7 cellular contexts compared by ENCODE assay signal in genomic region chr1:146248643-146249042, GRCh38. TPM values are rescaled to one million over a fixed set of nuclear protein-coding genes. Genes with fewer than 3 reads are reported as not detected.
DNase-seq lines count a peak whose midpoint lies in the region; ATAC-seq, FAIRE-seq and TF ChIP-seq lines count a peak whose summit lies in the region.
"Not testable (repeated sequence)": the region's sequence is repeated elsewhere in the genome, so short reads cannot be mapped to it uniquely, and the experiment has no call there.

No MANE protein-coding gene starts in this region.

- not testable (repeated sequence) for H3K4me3 Mint-ChIP-seq in T-cell; activated CD8-positive, alpha-beta T cell treated with anti-CD3 and anti-CD28 coated beads, Interleukin-2, amount 10 ng/mL, durations not matched to agents 7 days and 5 days; activated naive CD8-positive, alpha-beta T cell treated with anti-CD3 and anti-CD28 coated beads, Interleukin-2, amount 10 ng/mL, durations not matched to agents 7 days and 5 days; natural killer cell treated with Interleukin-12 subunit alpha and Interleukin-12 subunit beta and Interleukin-15 and Interleukin-18, amount 100 ng/mL, for 72 hours

- not testable (repeated sequence) for DNase-seq in DND-41; T-cell; activated CD8-positive, alpha-beta T cell treated with anti-CD3 and anti-CD28 coated beads, Interleukin-2, amount 10 ng/mL, durations not matched to agents 7 days and 5 days; activated naive CD8-positive, alpha-beta T cell treated with anti-CD3 and anti-CD28 coated beads, Interleukin-2, amount 10 ng/mL, durations not matched to agents 7 days and 5 days; keratinocyte (ENCODE audit: low read depth, low spot score); natural killer cell treated with Interleukin-12 subunit alpha and Interleukin-12 subunit beta and Interleukin-15 and Interleukin-18, amount 100 ng/mL, for 72 hours (ENCODE audit: low spot score); upper lobe of right lung

- not testable (repeated sequence) for H4K20me1 ChIP-seq in DND-41 (ENCODE audit: insufficient read depth, low read length); keratinocyte (ENCODE audit: control insufficient read depth, extremely low read depth, insufficient read depth, low read length)

- H3K27ac ChIP-seq in DND-41 (ENCODE audit: low read length); keratinocyte (ENCODE audit: control insufficient read depth, insufficient read depth, low read length); upper lobe of right lung: not testable (repeated sequence)

- H3K4me1 Mint-ChIP-seq in T-cell; activated CD8-positive, alpha-beta T cell treated with anti-CD3 and anti-CD28 coated beads, Interleukin-2, amount 10 ng/mL, durations not matched to agents 7 days and 5 days (ENCODE audit: low read depth); activated naive CD8-positive, alpha-beta T cell treated with anti-CD3 and anti-CD28 coated beads, Interleukin-2, amount 10 ng/mL, durations not matched to agents 7 days and 5 days; natural killer cell treated with Interleukin-12 subunit alpha and Interleukin-12 subunit beta and Interleukin-15 and Interleukin-18, amount 100 ng/mL, for 72 hours (ENCODE audit: low read depth in 2 of 2): not testable (repeated sequence)

- H3K27me3 ChIP-seq in DND-41 (ENCODE audit: insufficient read depth, low read length, poor library complexity); keratinocyte (ENCODE audit: control insufficient read depth, extremely low read depth, insufficient read depth, low read length); upper lobe of right lung: not testable (repeated sequence)

- FAIRE-seq in keratinocyte (lab: Jason Lieb, UNC), result peak; percentile 68

- not testable (repeated sequence) for H3K36me3 Mint-ChIP-seq in T-cell; activated CD8-positive, alpha-beta T cell treated with anti-CD3 and anti-CD28 coated beads, Interleukin-2, amount 10 ng/mL, durations not matched to agents 7 days and 5 days (ENCODE audit: low read depth); activated naive CD8-positive, alpha-beta T cell treated with anti-CD3 and anti-CD28 coated beads, Interleukin-2, amount 10 ng/mL, durations not matched to agents 7 days and 5 days; natural killer cell treated with Interleukin-12 subunit alpha and Interleukin-12 subunit beta and Interleukin-15 and Interleukin-18, amount 100 ng/mL, for 72 hours

- not testable (repeated sequence) for H3K9me1 ChIP-seq in keratinocyte (ENCODE audit: control insufficient read depth, extremely low read depth, insufficient read depth, low read length)

- H3K4me1 ChIP-seq in DND-41 (ENCODE audit: insufficient read depth, low read length); keratinocyte (ENCODE audit: control insufficient read depth, extremely low read depth, insufficient read depth, low read length); upper lobe of right lung: not testable (repeated sequence)

- H3K79me2 ChIP-seq in DND-41 (ENCODE audit: insufficient read depth, low read length); keratinocyte (ENCODE audit: control insufficient read depth, insufficient read depth, low read length): not testable (repeated sequence)

- H3K9me3 ChIP-seq in DND-41 (ENCODE audit: insufficient read depth, low read length, severe bottlenecking); keratinocyte (ENCODE audit: control insufficient read depth, low read depth, low read length); upper lobe of right lung: not testable (repeated sequence)

- H3K36me3 ChIP-seq in DND-41 (ENCODE audit: insufficient read depth, low read length); keratinocyte (ENCODE audit: control insufficient read depth in 2 of 2, extremely low read depth in 1 of 2, insufficient read depth in 2 of 2, low read length in 2 of 2); upper lobe of right lung: not testable (repeated sequence)

- CTCF ChIA-PET in T-cell (lab: Charles Lee); activated CD8-positive, alpha-beta T cell treated with anti-CD3 and anti-CD28 coated beads, Interleukin-2, amount 10 ng/mL, durations not matched to agents 7 days and 5 days (lab: Charles Lee): not testable (repeated sequence)

- not testable (repeated sequence) for H2AFZ ChIP-seq in DND-41 (ENCODE audit: low read depth, low read length); keratinocyte (ENCODE audit: control insufficient read depth, low read length)

- intact Hi-C loops in upper lobe of right lung (cut with DNase I), result not testable (repeated sequence)

- ATAC-seq in DND-41 (ENCODE audit: insufficient read depth, low read depth), result peak; percentile 77
- peak; percentile 32 to 57 (median 42) for ATAC-seq in T-cell (replicated peaks in 1 of 4)
- ATAC-seq in activated CD8-positive, alpha-beta T cell treated with anti-CD3 and anti-CD28 coated beads, Interleukin-2, amount 10 ng/mL, durations not matched to agents 7 days and 5 days, result peak; percentile 63
- ATAC-seq in activated naive CD8-positive, alpha-beta T cell treated with anti-CD3 and anti-CD28 coated beads, Interleukin-2, amount 10 ng/mL, durations not matched to agents 7 days and 5 days (ENCODE audit: low read depth), result peak; percentile 61
- ATAC-seq in natural killer cell treated with Interleukin-12 subunit alpha and Interleukin-12 subunit beta and Interleukin-15 and Interleukin-18, amount 100 ng/mL, for 72 hours, result peak; percentile 75 to 88
- peak; percentile 67 for ATAC-seq in upper lobe of right lung

- not testable (repeated sequence) for H3K9ac ChIP-seq in DND-41 (ENCODE audit: low read depth, low read length); keratinocyte (ENCODE audit: control insufficient read depth, extremely low read depth, insufficient read depth, low read length)

- H3K27ac Mint-ChIP-seq in T-cell; activated CD8-positive, alpha-beta T cell treated with anti-CD3 and anti-CD28 coated beads, Interleukin-2, amount 10 ng/mL, durations not matched to agents 7 days and 5 days; activated naive CD8-positive, alpha-beta T cell treated with anti-CD3 and anti-CD28 coated beads, Interleukin-2, amount 10 ng/mL, durations not matched to agents 7 days and 5 days; natural killer cell treated with Interleukin-12 subunit alpha and Interleukin-12 subunit beta and Interleukin-15 and Interleukin-18, amount 100 ng/mL, for 72 hours: not testable (repeated sequence)

- dilution Hi-C loops in keratinocyte (cut with MboI; ENCODE audit: extremely low pct_ligation_motif_present, low sequenced_read_pairs), result not testable (repeated sequence)

- H3K27me3 Mint-ChIP-seq in T-cell; activated CD8-positive, alpha-beta T cell treated with anti-CD3 and anti-CD28 coated beads, Interleukin-2, amount 10 ng/mL, durations not matched to agents 7 days and 5 days (ENCODE audit: low read depth); activated naive CD8-positive, alpha-beta T cell treated with anti-CD3 and anti-CD28 coated beads, Interleukin-2, amount 10 ng/mL, durations not matched to agents 7 days and 5 days; natural killer cell treated with Interleukin-12 subunit alpha and Interleukin-12 subunit beta and Interleukin-15 and Interleukin-18, amount 100 ng/mL, for 72 hours: not testable (repeated sequence)

- POLR2A ChIA-PET in T-cell (lab: Charles Lee); activated CD8-positive, alpha-beta T cell treated with anti-CD3 and anti-CD28 coated beads, Interleukin-2, amount 10 ng/mL, durations not matched to agents 7 days and 5 days (lab: Charles Lee); activated naive CD8-positive, alpha-beta T cell treated with anti-CD3 and anti-CD28 coated beads, Interleukin-2, amount 10 ng/mL, durations not matched to agents 7 days and 5 days (lab: Charles Lee): not testable (repeated sequence)

- TF ChIP-seq CTCF in DND-41 (IDR thresholded peaks at IDR 0.05; ENCODE audit: borderline replicate concordance, extremely low read depth, low read length, poor library complexity, severe bottlenecking); keratinocyte (optimal IDR thresholded peaks at IDR 0.05 in 1 of 3, IDR thresholded peaks at IDR 0.05 in 1 of 3, conservative IDR thresholded peaks at IDR 0.05 in 1 of 3; ENCODE audit: extremely low read depth in 1 of 3, insufficient read depth in 2 of 3, low read length in 3 of 3); upper lobe of right lung (IDR thresholded peaks at IDR 0.05): not testable (repeated sequence)

- H3K9me3 Mint-ChIP-seq in T-cell; activated CD8-positive, alpha-beta T cell treated with anti-CD3 and anti-CD28 coated beads, Interleukin-2, amount 10 ng/mL, durations not matched to agents 7 days and 5 days (ENCODE audit: insufficient read depth); activated naive CD8-positive, alpha-beta T cell treated with anti-CD3 and anti-CD28 coated beads, Interleukin-2, amount 10 ng/mL, durations not matched to agents 7 days and 5 days; natural killer cell treated with Interleukin-12 subunit alpha and Interleukin-12 subunit beta and Interleukin-15 and Interleukin-18, amount 100 ng/mL, for 72 hours: not testable (repeated sequence)

- not testable (repeated sequence) for H3K4me3 ChIP-seq in DND-41 (ENCODE audit: low read depth in 1 of 2, low read length in 2 of 2); keratinocyte (ENCODE audit: control insufficient read depth in 2 of 3, extremely low read depth in 1 of 3, insufficient read depth in 2 of 3, low read depth in 1 of 3, low read length in 3 of 3); upper lobe of right lung

- H3K4me2 ChIP-seq in DND-41 (ENCODE audit: insufficient read depth, low read length); keratinocyte (ENCODE audit: control insufficient read depth, extremely low read depth, insufficient read depth, low read depth, low read length): not testable (repeated sequence)

RNA-seq across cellular contexts. Expression of gene NOTCH2NLA, which starts 19.8 kb away (rescaled TPM):
- total RNA-seq in T-cell, result 10 to 100 TPM; 38.8 to 67.4 (median 53.0) TPM
- total RNA-seq in activated CD8-positive, alpha-beta T cell treated with anti-CD3 and anti-CD28 coated beads, Interleukin-2, amount 10 ng/mL, durations not matched to agents 7 days and 5 days, result 10 to 100 TPM; 21.9 to 22.2 TPM
- 10 to 100 TPM; 37.0 to 38.2 TPM for total RNA-seq in activated naive CD8-positive, alpha-beta T cell treated with anti-CD3 and anti-CD28 coated beads, Interleukin-2, amount 10 ng/mL, durations not matched to agents 7 days and 5 days
- polyA plus RNA-seq in keratinocyte, result 30.4 to 44.1 TPM (median 31.0 TPM) in 3 replicates
- 38.0 TPM for polyA plus RNA-seq in keratinocyte (2011; ENCODE audit: low read depth)
- 33.6 and 34.7 TPM in 2 replicates for polyA plus RNA-seq in keratinocyte (2011; cell fraction: cytosol; rRNA removed)
- polyA plus RNA-seq in keratinocyte (2011; cell fraction: nucleus; rRNA removed), result 53.1 and 53.6 TPM in 2 replicates
- 28.5 and 53.3 TPM in 2 replicates for polyA plus RNA-seq in keratinocyte (2012; ENCODE audit: low replicate concordance)
- polyA minus RNA-seq in keratinocyte, result 104 to 211 TPM (median 161 TPM) in 3 replicates
- 59.5 TPM for polyA minus RNA-seq in keratinocyte (2011; cell fraction: cytosol; rRNA and poly(A)+ RNA removed)
- 146 and 234 TPM in 2 replicates for polyA minus RNA-seq in keratinocyte (2011; cell fraction: nucleus; rRNA and poly(A)+ RNA removed)
- 10 to 100 TPM; 31.0 to 45.2 TPM for total RNA-seq in natural killer cell treated with Interleukin-12 subunit alpha and Interleukin-12 subunit beta and Interleukin-15 and Interleukin-18, amount 100 ng/mL, for 72 hours
- 41.3 TPM for total RNA-seq in upper lobe of right lung
